2 cellular contexts compared by ENCODE assay signal in genomic region chr11:56143681-56144080, GRCh38. TPM values are rescaled to one million over a fixed set of nuclear protein-coding genes. Genes with fewer than 3 reads are reported as not detected.
"Had no signal": no experiment of that assay in that cellular context is flagged by ENCODE, and none has a peak within 500 bp of the region (broad histone marks: within the 10 kb centered on the region; RNA-seq: fewer than 3 reads in every experiment).

No MANE protein-coding gene starts in this region.

RNA-seq across cellular contexts. Expression of gene OR8J3, which starts 3.7 kb away (rescaled TPM):
- total RNA-seq: G401, GM12878 had no signal

RNA-seq across cellular contexts. Expression of gene OR8K5, which starts 16.4 kb away (rescaled TPM):
- total RNA-seq: G401, GM12878 had no signal

RNA-seq across cellular contexts. Expression of gene OR8H3, which starts 21.5 kb away (rescaled TPM):
- total RNA-seq: G401, GM12878 had no signal

RNA-seq across cellular contexts. Expression of gene OR5J2, which starts 32.7 kb away (rescaled TPM):
- total RNA-seq: G401, GM12878 had no signal

RNA-seq across cellular contexts. Expression of gene OR8H2, which starts 40.2 kb away (rescaled TPM):
- total RNA-seq: G401, GM12878 had no signal
